ENCODE assay signal across 1 cellular context in genomic region chr7:116557901-116558300, GRCh38.
TF ChIP-seq lines count a peak whose summit lies in the region.

No MANE protein-coding gene starts in this region.

TF ChIP-seq in IMR-90, 13 proteins besides CTCF, POLR2A, EP300 and RAD21:
- TF ChIP-seq MAZ (IDR thresholded peaks at IDR 0.05; ENCODE audit: borderline replicate concordance, low read depth, low read length) = no peak
- TF ChIP-seq MAFK (IDR thresholded peaks at IDR 0.05; ENCODE audit: low read depth, low read length) = no peak
- TF ChIP-seq FOS (IDR thresholded peaks at IDR 0.05; ENCODE audit: low read depth, low read length) = no peak
- TF ChIP-seq CHD1 (IDR thresholded peaks at IDR 0.05; ENCODE audit: low read depth, low read length) = no peak
- TF ChIP-seq BHLHE40 (IDR thresholded peaks at IDR 0.05; ENCODE audit: low read depth, low read length) = no peak
- TF ChIP-seq SMC3 (IDR thresholded peaks at IDR 0.05; ENCODE audit: low read depth, low read length) = no peak
- TF ChIP-seq USF2 (IDR thresholded peaks at IDR 0.05; ENCODE audit: low read depth, low read length) = no peak
- TF ChIP-seq CEBPB (IDR thresholded peaks at IDR 0.05; ENCODE audit: low read depth, low read length) = no peak
- no peak for TF ChIP-seq ELK1 (IDR thresholded peaks at IDR 0.05; ENCODE audit: borderline replicate concordance, low read depth, low read length)
- no peak for TF ChIP-seq RCOR1 (IDR thresholded peaks at IDR 0.05; ENCODE audit: insufficient replicate concordance, low read length)
- no peak for TF ChIP-seq MXI1 (IDR thresholded peaks at IDR 0.05; ENCODE audit: borderline replicate concordance, low read depth, low read length)
- no peak for TF ChIP-seq NFE2L2 (IDR thresholded peaks at IDR 0.05; ENCODE audit: low read depth, low read length)
- TF ChIP-seq RFX5 (IDR thresholded peaks at IDR 0.05; ENCODE audit: low read depth, low read length) = no peak
